ENCODE assay signal across 6 cellular contexts in the genomic region with DNA sequence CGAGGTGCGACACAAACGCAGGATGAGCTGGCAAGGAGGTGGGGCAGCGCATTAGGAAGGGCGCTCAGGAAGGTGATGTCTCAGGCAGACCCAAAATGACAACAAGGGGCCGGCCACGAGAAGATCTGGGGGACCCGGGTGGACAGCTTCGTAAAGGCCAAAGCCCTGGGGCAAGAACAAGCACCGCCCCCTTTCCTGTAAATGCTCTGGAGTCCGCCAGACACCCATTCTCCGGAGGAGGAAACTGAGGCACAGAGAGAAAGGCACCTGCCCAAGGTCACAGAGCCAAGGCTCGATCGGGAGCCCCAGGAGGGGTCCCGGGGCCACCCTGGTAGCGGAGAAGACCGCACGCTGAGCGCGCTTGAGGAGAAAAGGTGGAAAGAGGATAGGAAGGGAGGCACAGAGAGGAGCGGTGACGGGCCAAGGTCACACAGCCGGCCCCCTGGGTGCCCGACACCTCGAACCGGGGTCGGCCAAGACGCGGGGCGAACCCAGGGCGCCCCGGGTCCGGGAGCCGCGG. TPM values are rescaled to one million over a fixed set of nuclear protein-coding genes. Genes with fewer than 3 reads are reported as not detected.
DNase-seq lines count a peak whose midpoint lies in the region; ATAC-seq and TF ChIP-seq lines count a peak whose summit lies in the region.

No MANE protein-coding gene starts in this region.

- H3K36me3 Mint-ChIP-seq in type B pancreatic cell: peaks cover 28% of the 10 kb centered on the region

- no peak for TF ChIP-seq CTCF in type B pancreatic cell (conservative IDR thresholded peaks at IDR 0.05)

- ATAC-seq in GM21723 (IDR thresholded peaks at IDR 0.05; ENCODE audit: unreplicated experiment) (peak; percentile 9), GM19324 (IDR thresholded peaks at IDR 0.05; ENCODE audit: low FRiP score, unreplicated experiment) (no peak)

- H3K9me3 Mint-ChIP-seq in type B pancreatic cell: no peaks in the 10 kb centered on the region

- no peaks in the 10 kb centered on the region for H3K27me3 Mint-ChIP-seq in type B pancreatic cell

- H3K27ac Mint-ChIP-seq in type B pancreatic cell: peak overlapping the region; percentile 100

- peaks cover 38% of the 10 kb centered on the region for H3K4me1 Mint-ChIP-seq in type B pancreatic cell (ENCODE audit: unreplicated experiment)

- H3K4me3 Mint-ChIP-seq in type B pancreatic cell: peak overlapping the region; percentile 100

- DNase-seq in activated T-cell treated with anti-CD3 and anti-CD28 coated beads for 24 hours (ENCODE audit: low read depth) (peak; percentile 15), islet precursor cell (peak; percentile 56), type B pancreatic cell (ENCODE audit: extremely low spot score, unreplicated experiment) (no peak), NCI-H1436 (lab: John Stamatoyannopoulos, UW) (no peak)

RNA-seq across cellular contexts. Expression of a gene that starts 0.6 kb away (rescaled TPM):
- 60.9 and 93.4 TPM in 2 replicates for total RNA-seq in type B pancreatic cell (ENCODE audit: low replicate concordance)

RNA-seq across cellular contexts. Expression of a gene that starts 0.9 kb away (rescaled TPM):
- 103 and 127 TPM in 2 replicates for total RNA-seq in type B pancreatic cell (ENCODE audit: low replicate concordance)

RNA-seq across cellular contexts. Expression of a gene that starts 54.3 kb away (rescaled TPM):
- total RNA-seq in type B pancreatic cell (ENCODE audit: low replicate concordance): 9.0 and 52.4 TPM in 2 replicates

RNA-seq across cellular contexts. Expression of a gene that starts 58.3 kb away (rescaled TPM):
- total RNA-seq in type B pancreatic cell (ENCODE audit: low replicate concordance): 42.2 and 50.0 TPM in 2 replicates

RNA-seq across cellular contexts. Expression of a gene that starts 58.8 kb away (rescaled TPM):
- total RNA-seq in type B pancreatic cell (ENCODE audit: low replicate concordance): 6.2 and 11.0 TPM in 2 replicates

Comparison
In these comparisons a context has a peak if more than half of its experiments do, and no peak if none do; other contexts are left out.
1. DNase-seq: peak in activated T-cell treated with anti-CD3 and anti-CD28 coated beads for 24 hours (single experiment) and islet precursor cell (single experiment); none in type B pancreatic cell (single experiment) and NCI-H1436 (single experiment).